21 cellular contexts compared by ENCODE assay signal in genomic region chr13:48827709-48828108, GRCh38.
DNase-seq lines count a peak whose midpoint lies in the region; ATAC-seq and TF ChIP-seq lines count a peak whose summit lies in the region.
"Had no signal": no experiment of that assay in that cellular context is flagged by ENCODE, and none has a peak within 500 bp of the region (broad histone marks: within the 10 kb centered on the region; RNA-seq: fewer than 3 reads in every experiment).

No MANE protein-coding gene starts in this region.

- TF ChIP-seq CTCF in IMR-90 (conservative IDR thresholded peaks at IDR 0.05; ENCODE audit: low read depth, low read length) (no peak), dorsolateral prefrontal cortex (IDR thresholded peaks at IDR 0.05 in 54 of 56, conservative IDR thresholded peaks at IDR 0.05 in 2 of 56; ENCODE audit: low read depth in 1 of 56, partially characterized antibody in 56 of 56) (no peak)

- intact Hi-C loops in IMR-90 (cut with micrococcal nuclease), result no loop called here
- intact Hi-C loops in dorsolateral prefrontal cortex (cut with DNase I), result no loop called here

- dilution Hi-C loops in IMR-90 (cut with HindIII; ENCODE audit: low sequenced_read_pairs, unreplicated experiment), result no loop called here

- no peak overlapping the region for H3K4me3 Mint-ChIP-seq in activated T-cell treated with anti-CD3 and anti-CD28 coated beads, Interleukin-2, amount 50 U/mL, for 24 hours
- H3K4me3 Mint-ChIP-seq: B cell; CD8-positive, alpha-beta T cell had no signal

- H2BK12ac ChIP-seq in mesenchymal stem cell (ENCODE audit: low read length in 2 of 2), result no peak overlapping the region

- H2AFZ ChIP-seq in IMR-90 (replicated peaks; ENCODE audit: low read length, poor library complexity), result no peak overlapping the region
- no peak overlapping the region for H2AFZ ChIP-seq in Karpas-422 (ENCODE audit: low read length)
- H2AFZ ChIP-seq in mesenchymal stem cell (ENCODE audit: low read depth, low read length), result no peak overlapping the region
- H2AFZ ChIP-seq: GM23248 had no signal

- H3K36me3 Mint-ChIP-seq in activated T-cell treated with anti-CD3 and anti-CD28 coated beads, Interleukin-2, amount 50 U/mL, for 24 hours (ENCODE audit: low read depth), result peaks cover 7% of the 10 kb centered on the region
- H3K36me3 Mint-ChIP-seq: CD8-positive, alpha-beta T cell had no signal

- H3K4me2 ChIP-seq in IMR-90 (ENCODE audit: low read depth, low read length) (no peak overlapping the region), Karpas-422 (ENCODE audit: low read depth, low read length, poor library complexity, severe bottlenecking) (no peak overlapping the region), mesenchymal stem cell (ENCODE audit: low read length, poor library complexity, severe bottlenecking) (no peak overlapping the region)

- H3K4me3 ChIP-seq in IMR-90 (ENCODE audit: insufficient read depth, low read depth, low read length) (no peak overlapping the region), Karpas-422 (ENCODE audit: low read length) (no peak overlapping the region), mesenchymal stem cell (ENCODE audit: insufficient read depth in 1 of 2, low read depth in 1 of 2, low read length in 2 of 2) (no peak overlapping the region), dorsolateral prefrontal cortex (no peak overlapping the region)
- H3K4me3 ChIP-seq: GM23248, MG63 had no signal

- H3K27ac ChIP-seq in IMR-90 (ENCODE audit: insufficient read depth, low read length) (no peak overlapping the region), Karpas-422 (ENCODE audit: low read length) (peak overlapping the region; percentile 88; the same call in 1 of the 2 replicates), mesenchymal stem cell (ENCODE audit: low read length, poor library complexity, severe bottlenecking) (no peak overlapping the region), dorsolateral prefrontal cortex (no peak overlapping the region)
- H3K27ac ChIP-seq: C4-2B, GM23248 had no signal

- H3K9me3 Mint-ChIP-seq in activated T-cell treated with anti-CD3 and anti-CD28 coated beads, Interleukin-2, amount 50 U/mL, for 24 hours, result peaks cover 29% of the 10 kb centered on the region

- H2AK9ac ChIP-seq in IMR-90 (replicated peaks; ENCODE audit: low read depth, low read length, poor library complexity), result no peak overlapping the region

- H3K36me3 ChIP-seq in IMR-90 (ENCODE audit: control insufficient read depth, insufficient read depth, low read length) (no peaks in the 10 kb centered on the region), Karpas-422 (ENCODE audit: insufficient read depth, low read length) (no peaks in the 10 kb centered on the region; the same call in 1 of the 2 replicates), mesenchymal stem cell (ENCODE audit: control insufficient read depth in 1 of 2, insufficient read depth in 2 of 2, low read depth in 1 of 2, low read length in 2 of 2) (no peaks in the 10 kb centered on the region)
- H3K36me3 ChIP-seq: MG63 had no signal

- H4K8ac ChIP-seq in IMR-90 (ENCODE audit: low read depth in 2 of 2, low read length in 2 of 2), result no peak overlapping the region
- no peak overlapping the region for H4K8ac ChIP-seq in mesenchymal stem cell (ENCODE audit: low read length)

- H2BK15ac ChIP-seq in IMR-90 (ENCODE audit: low read depth, low read length) (0 out of 3 replicates have a peak overlapping the region, but pooled peaks have one; percentile 41), mesenchymal stem cell (ENCODE audit: low read depth, poor library complexity, severe bottlenecking) (no peak overlapping the region)

- no peak for TF ChIP-seq RAD21 in IMR-90 (IDR thresholded peaks at IDR 0.05; ENCODE audit: low read length)

- TF ChIP-seq POLR2A in IMR-90 (IDR thresholded peaks at IDR 0.05; ENCODE audit: low read depth, low read length), result no peak

- no peaks in the 10 kb centered on the region for H4K20me1 ChIP-seq in IMR-90 (ENCODE audit: insufficient read depth, low read length)
- H4K20me1 ChIP-seq in Karpas-422 (ENCODE audit: insufficient read depth, low read depth, low read length), result no peaks in the 10 kb centered on the region

- no peak overlapping the region for H3K14ac ChIP-seq in IMR-90 (replicated peaks; ENCODE audit: low read depth, low read length)
- H3K14ac ChIP-seq in mesenchymal stem cell (ENCODE audit: low read length in 2 of 2), result no peak overlapping the region

- CTCF ChIA-PET in IMR-90 (lab: Yijun Ruan, JAX), result no interaction called here

- H4K5ac ChIP-seq in IMR-90 (ENCODE audit: low read depth, low read length), result no peak overlapping the region

- no peak for DNase-seq in activated T-cell treated with anti-CD3 and anti-CD28 coated beads, Interleukin-2, amount 50 U/mL, for 24 hours
- no peak for DNase-seq in activated T-cell treated with anti-CD3 and anti-CD28 coated beads, Interleukin-2, amount 50 U/mL, for 1 hour
- DNase-seq in IMR-90, result no peak
- DNase-seq in Karpas-422, result no peak
- no peak for DNase-seq in mesenchymal stem cell
- DNase-seq in NCI-H1092 treated with DMSO at 0.1 percent for 48 hours (lab: John Stamatoyannopoulos, UW), result no peak
- no peak for DNase-seq in dorsolateral prefrontal cortex
- DNase-seq in AG08396 (ENCODE audit: low spot score), result no peak
- DNase-seq: Caco-2; CD8-positive, alpha-beta T cell; GM23248; H7; KBM-7; MG63; NCI-H2029; NCI-H446; NCI-H524 treated with DMSO at 0.1 percent for 48 hours; NCI-H774; PC-3 had no signal

- in situ Hi-C loops in IMR-90 (cut with MboI; ENCODE audit: low sequenced_read_pairs), result no loop called here

- no peaks in the 10 kb centered on the region for H3K9me2 ChIP-seq in Karpas-422 (replicated peaks; ENCODE audit: insufficient read depth, low read length)

- H2BK120ac ChIP-seq in IMR-90 (ENCODE audit: low read depth, low read length) (no peak overlapping the region), mesenchymal stem cell (ENCODE audit: low read depth, low read length) (no peak overlapping the region)

- no peak overlapping the region for H2BK5ac ChIP-seq in IMR-90 (ENCODE audit: low read depth, low read length, poor library complexity, severe bottlenecking)
- no peak overlapping the region for H2BK5ac ChIP-seq in mesenchymal stem cell (ENCODE audit: low read depth, low read length, poor library complexity, severe bottlenecking)

- H4K91ac ChIP-seq in IMR-90 (ENCODE audit: insufficient read depth, low read depth, low read length), result no peak overlapping the region
- peak overlapping the region; percentile 48 for H4K91ac ChIP-seq in mesenchymal stem cell (ENCODE audit: low read length)

- H3K9ac ChIP-seq in IMR-90 (ENCODE audit: low read depth, low read length) (no peak overlapping the region), Karpas-422 (ENCODE audit: low read length) (no peak overlapping the region), mesenchymal stem cell (ENCODE audit: low read length) (no peak overlapping the region)
- H3K9ac ChIP-seq: GM23248 had no signal

- H2AK5ac ChIP-seq in IMR-90 (ENCODE audit: low read depth, low read length), result no peak overlapping the region
- no peak overlapping the region for H2AK5ac ChIP-seq in mesenchymal stem cell (ENCODE audit: low read length, severe bottlenecking)

- no peak overlapping the region for H3K4ac ChIP-seq in IMR-90 (ENCODE audit: low read depth, low read length)
- H3K4ac ChIP-seq in mesenchymal stem cell (ENCODE audit: low read depth in 1 of 2, low read length in 2 of 2), result no peak overlapping the region

- POLR2A ChIA-PET in IMR-90 (lab: Charles Lee; ENCODE audit: unreplicated experiment), result no interaction called here

- H3K27ac Mint-ChIP-seq in activated T-cell treated with anti-CD3 and anti-CD28 coated beads, Interleukin-2, amount 50 U/mL, for 24 hours, result peak overlapping the region; percentile 76
- H3K27ac Mint-ChIP-seq: B cell; CD8-positive, alpha-beta T cell had no signal

- no peak overlapping the region for H3K23ac ChIP-seq in IMR-90 (ENCODE audit: low read depth, low read length)
- H3K23ac ChIP-seq in mesenchymal stem cell (ENCODE audit: low read length in 2 of 2), result no peak overlapping the region

- H3K79me2 ChIP-seq in Karpas-422 (ENCODE audit: low read length), result no peaks in the 10 kb centered on the region

- H2BK20ac ChIP-seq in IMR-90 (ENCODE audit: low read depth, low read length), result no peak overlapping the region

- no peak for ATAC-seq in IMR-90 (ENCODE audit: low read depth)
- ATAC-seq: CD8-positive, alpha-beta T cell; PC-3 had no signal

- H3K9me1 ChIP-seq in IMR-90 (ENCODE audit: insufficient read depth, low read length), result no peaks in the 10 kb centered on the region

- no peaks in the 10 kb centered on the region for H3K79me1 ChIP-seq in IMR-90 (ENCODE audit: low read depth in 1 of 2, low read length in 2 of 2)
- no peaks in the 10 kb centered on the region for H3K79me1 ChIP-seq in mesenchymal stem cell (replicated peaks; ENCODE audit: low read length, poor library complexity, severe bottlenecking)

- no peaks in the 10 kb centered on the region for H3K27me3 Mint-ChIP-seq in activated T-cell treated with anti-CD3 and anti-CD28 coated beads, Interleukin-2, amount 50 U/mL, for 24 hours
- H3K27me3 Mint-ChIP-seq: B cell had no signal

- H3K56ac ChIP-seq in IMR-90 (ENCODE audit: extremely low read depth, insufficient read depth, low read length), result no peak overlapping the region

- H3K4me1 ChIP-seq in IMR-90 (ENCODE audit: control insufficient read depth, insufficient read depth, low read length), result peaks cover 2% of the 10 kb centered on the region; the same call in 1 of the 2 replicates
- peaks cover 38% of the 10 kb centered on the region for H3K4me1 ChIP-seq in Karpas-422 (ENCODE audit: low read length)
- H3K4me1 ChIP-seq in mesenchymal stem cell (ENCODE audit: control insufficient read depth, insufficient read depth, low read depth, low read length), result peaks cover 1% of the 10 kb centered on the region
- H3K4me1 ChIP-seq: Caco-2 had no signal

- 80% methylated on average over 1 of the region's 2 CpGs; no CpG with 5 or more reads in 1 of the 2 experiments for WGBS in IMR-90 (ENCODE audit: extremely low coverage in 2 of 2, insufficient read length in 1 of 2), 2 experiments
- no CpG with 5 or more reads among the region's 2 CpGs for WGBS in mesenchymal stem cell

- no peak overlapping the region for H3K18ac ChIP-seq in IMR-90 (ENCODE audit: low read depth, low read length)
- no peak overlapping the region for H3K18ac ChIP-seq in mesenchymal stem cell (ENCODE audit: low read depth in 1 of 2, low read length in 2 of 2)

- peaks cover 50% of the 10 kb centered on the region for H3K4me1 Mint-ChIP-seq in activated T-cell treated with anti-CD3 and anti-CD28 coated beads, Interleukin-2, amount 50 U/mL, for 24 hours (ENCODE audit: low read depth)

- H3K27me3 ChIP-seq in IMR-90 (ENCODE audit: control insufficient read depth, insufficient read depth, low read length) (no peaks in the 10 kb centered on the region), Karpas-422 (ENCODE audit: low read length) (no peaks in the 10 kb centered on the region), mesenchymal stem cell (ENCODE audit: control insufficient read depth in 1 of 2, insufficient read depth in 1 of 2, low read length in 2 of 2) (no peaks in the 10 kb centered on the region), dorsolateral prefrontal cortex (no peaks in the 10 kb centered on the region)
- H3K27me3 ChIP-seq: MG63 had no signal

- H3K9me3 ChIP-seq in IMR-90 (ENCODE audit: control insufficient read depth, insufficient read depth, low read length) (peaks cover 10% of the 10 kb centered on the region), Karpas-422 (ENCODE audit: low read length) (peaks cover 14% of the 10 kb centered on the region), mesenchymal stem cell (ENCODE audit: control insufficient read depth, low read length) (peaks cover 20% of the 10 kb centered on the region)
- H3K9me3 ChIP-seq: Caco-2 had no signal

- BruUV-seq in IMR-90 (replicated peaks; lab: Mats Ljungman, UMichigan), result no TSS peak
